ENCODE assay signal across 12 cellular contexts in the genomic region with DNA sequence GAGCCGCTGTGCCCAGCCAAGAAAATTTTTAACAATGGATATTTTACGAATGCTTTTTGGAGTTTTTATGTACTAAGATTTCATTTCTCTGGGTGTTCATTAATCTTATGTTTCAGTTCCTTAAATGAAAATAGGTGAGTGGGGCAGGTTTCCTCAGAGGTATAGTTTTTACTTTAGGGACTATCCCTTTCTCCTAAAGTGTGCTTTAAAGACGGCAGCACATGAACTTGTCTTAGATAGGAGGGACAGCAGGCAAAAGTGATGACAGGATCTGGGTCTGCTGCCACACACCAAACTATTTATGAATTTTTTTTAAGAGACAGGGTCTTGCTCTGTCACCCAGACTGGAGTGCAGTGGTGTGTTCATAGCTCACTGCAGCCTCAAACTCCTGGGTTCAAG. TPM values are rescaled to one million over a fixed set of nuclear protein-coding genes. Genes with fewer than 3 reads are reported as not detected.
DNase-seq lines count a peak whose midpoint lies in the region; ATAC-seq and TF ChIP-seq lines count a peak whose summit lies in the region.
"Had no signal": no experiment of that assay in that cellular context is flagged by ENCODE, and none has a peak within 500 bp of the region (broad histone marks: within the 10 kb centered on the region; RNA-seq: fewer than 3 reads in every experiment).

No MANE protein-coding gene starts in this region.

- no peaks in the 10 kb centered on the region for H4K20me1 ChIP-seq in PC-3 (ENCODE audit: low read length)
- H4K20me1 ChIP-seq: BLaER1 had no signal

- H3K9ac ChIP-seq in PC-3 (ENCODE audit: low read length) = no peak overlapping the region
- H3K9ac ChIP-seq: BLaER1 had no signal

- POLR2A ChIA-PET in PC-3 (lab: Charles Lee; ENCODE audit: unreplicated experiment) = no interaction called here

- peak; percentile 78 for ATAC-seq in GM19023 (IDR thresholded peaks at IDR 0.05; ENCODE audit: unreplicated experiment)
- ATAC-seq in HG02623 (IDR thresholded peaks at IDR 0.05; ENCODE audit: unreplicated experiment) = peak; percentile 83
- ATAC-seq in HG03460 (IDR thresholded peaks at IDR 0.05; ENCODE audit: unreplicated experiment) = peak; percentile 89
- ATAC-seq in PC-3 = no peak

- H3K27me3 ChIP-seq in GM06990 (replicated peaks; ENCODE audit: control insufficient read depth, insufficient read depth, low read length) = no peaks in the 10 kb centered on the region
- H3K27me3 ChIP-seq in PC-3 (ENCODE audit: low read length) = no peaks in the 10 kb centered on the region
- H3K27me3 ChIP-seq: BLaER1, suprapubic skin had no signal

- no peak overlapping the region for H3K4me2 ChIP-seq in PC-3 (ENCODE audit: low read length)
- H3K4me2 ChIP-seq: BLaER1 had no signal

- BruUV-seq in PC-3 (replicated peaks; lab: Mats Ljungman, UMichigan) = no TSS peak

- H3K9me3 ChIP-seq in PC-3 (ENCODE audit: low read length) = no peaks in the 10 kb centered on the region
- H3K9me3 ChIP-seq: suprapubic skin had no signal

- no peak overlapping the region for H2AFZ ChIP-seq in PC-3 (ENCODE audit: low read length)

- intact Hi-C loops in PC-3 (cut with micrococcal nuclease) = no loop called here

- H3K9me2 ChIP-seq in PC-3 (replicated peaks; ENCODE audit: low read length) = no peaks in the 10 kb centered on the region

- TF ChIP-seq CTCF in GM06990 (IDR thresholded peaks at IDR 0.05; ENCODE audit: insufficient read depth, low read length, poor library complexity, severe bottlenecking) = no peak
- TF ChIP-seq CTCF in PC-3 (conservative IDR thresholded peaks at IDR 0.05; ENCODE audit: low read depth, low read length) = no peak

- H3K79me2 ChIP-seq in PC-3 (ENCODE audit: low read length) = no peaks in the 10 kb centered on the region

- H3K4me1 ChIP-seq in PC-3 (ENCODE audit: insufficient read depth, low read length) = no peaks in the 10 kb centered on the region
- H3K4me1 ChIP-seq: suprapubic skin had no signal

- CTCF ChIA-PET in PC-3 (lab: Charles Lee) = no interaction called here

- no peaks in the 10 kb centered on the region for H3K36me3 ChIP-seq in GM06990 (ENCODE audit: control insufficient read depth, insufficient read depth, low read length)
- no peaks in the 10 kb centered on the region for H3K36me3 ChIP-seq in PC-3 (ENCODE audit: low read depth, low read length)
- H3K36me3 ChIP-seq: BLaER1, suprapubic skin had no signal

- no peaks in the 10 kb centered on the region for H3F3A ChIP-seq in PC-3 (ENCODE audit: low read length, unreplicated experiment)

- DNase-seq in GM06990 (ENCODE audit: extremely low read depth, insufficient read length) (peak; percentile 56), DMS153 treated with DMSO at 0.1 percent for 48 hours (lab: John Stamatoyannopoulos, UW; ENCODE audit: unreplicated experiment) (no peak), PC-3 (no peak), anterior cingulate cortex (lab: John Stamatoyannopoulos, UW) (no peak), substantia nigra (lab: John Stamatoyannopoulos, UW) (no peak)
- DNase-seq: KG1, NCI-H446 treated with DMSO at 0.1 percent for 48 hours had no signal

- no peak overlapping the region for H3K27ac ChIP-seq in PC-3 (ENCODE audit: low read length)
- H3K27ac ChIP-seq in substantia nigra (ENCODE audit: low read depth, low read length, poor library complexity, severe bottlenecking) = no peak overlapping the region
- H3K27ac ChIP-seq: BLaER1, suprapubic skin had no signal

- H3K4me3 ChIP-seq in GM06990 (replicated peaks; ENCODE audit: low read depth, low read length) (no peak overlapping the region), PC-3 (ENCODE audit: low read length) (no peak overlapping the region)
- H3K4me3 ChIP-seq: BLaER1, suprapubic skin had no signal

RNA-seq across cellular contexts. Expression of a gene that starts 8.0 kb away (rescaled TPM):
- 7.3 and 8.9 TPM in 2 replicates for total RNA-seq in PC-3 (2014; rRNA removed)
